10 cellular contexts compared by ENCODE assay signal in genomic region chr6:162512744-162513143, GRCh38.
"Had no signal": no experiment of that assay in that cellular context is flagged by ENCODE, and none has a peak within 500 bp of the region (broad histone marks: within the 10 kb centered on the region; RNA-seq: fewer than 3 reads in every experiment).

No MANE protein-coding gene starts in this region.

- H2AFZ ChIP-seq: GM23248, GM23338 had no signal

- H3K9me3 Mint-ChIP-seq: GM23338, H9 had no signal

- ATAC-seq: GM23338, HCT116 had no signal

- H3K9me3 ChIP-seq: HAP-1 had no signal

- H3K27ac Mint-ChIP-seq: GM23338, H9, HFFc6 had no signal

- H3K36me3 ChIP-seq: HAP-1 had no signal

- H3K9ac ChIP-seq: GM23248 had no signal

- H3K4me3 ChIP-seq: GM23248, GM23338, HAP-1 had no signal

- H3K4me3 Mint-ChIP-seq: GM23338, H9, HFFc6 had no signal

- H3K27ac ChIP-seq: GM23248 had no signal

- FAIRE-seq: H54 had no signal

- H3K4me2 ChIP-seq: GM23338 had no signal

- H3K4me1 ChIP-seq: HAP-1 had no signal

- DNase-seq: GM23248, GOT3, H7, H9, HCEC 1CT, HFFc6 had no signal
